7 cellular contexts compared by ENCODE assay signal in the genomic region with DNA sequence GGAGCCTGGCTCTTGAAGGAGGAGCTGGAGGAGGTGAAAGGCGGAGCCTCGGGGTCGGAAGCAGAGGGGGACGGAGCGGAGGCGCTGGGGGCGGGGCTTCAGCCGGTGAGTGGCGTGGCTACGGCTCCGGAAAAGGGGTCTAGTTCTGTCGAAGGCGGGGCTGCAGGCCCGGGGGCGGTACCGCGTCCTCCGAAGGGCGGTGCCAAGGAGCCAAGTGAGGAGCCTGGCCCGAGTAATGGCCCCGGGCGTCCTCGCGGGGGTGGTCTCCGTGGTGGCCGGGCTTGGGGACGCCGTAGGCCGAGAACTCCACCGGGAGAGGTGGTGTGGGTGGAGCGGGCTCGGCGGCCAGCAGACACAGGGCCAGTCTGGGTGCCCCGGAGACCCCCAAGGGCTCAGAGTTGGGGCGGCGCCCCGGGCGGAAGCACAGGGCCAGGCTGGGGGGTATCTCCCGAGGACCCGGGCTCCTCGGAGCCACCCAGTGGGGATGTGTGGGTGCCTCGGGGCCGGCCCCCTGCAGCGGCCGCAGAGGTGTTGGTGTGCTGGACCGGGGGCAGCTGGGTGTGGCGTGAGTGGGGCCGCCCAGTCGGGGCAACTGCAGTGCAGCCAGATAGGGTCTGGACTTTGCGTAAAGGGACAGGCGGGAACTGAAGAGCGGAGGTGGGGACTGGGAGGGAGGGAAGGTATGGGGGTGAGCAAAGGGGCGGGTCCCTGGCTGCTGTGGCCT. TPM values are rescaled to one million over a fixed set of nuclear protein-coding genes. Genes with fewer than 3 reads are reported as not detected.
A peak's percentile ranks its signal among the peaks of the same experiment; 100 is the strongest.
DNase-seq lines count a peak whose midpoint lies in the region; ATAC-seq and TF ChIP-seq lines count a peak whose summit lies in the region.

No MANE protein-coding gene starts in this region.

- peak; percentile 96 for DNase-seq in NCI-H2029 treated with DMSO at 0.1 percent for 48 hours (lab: John Stamatoyannopoulos, UW)
- DNase-seq in T-helper 9 cell = peak; percentile 99
- peak; percentile 97 for DNase-seq in astrocyte of the cerebellum (ENCODE audit: low read depth)
- DNase-seq in gastrocnemius medialis = peak; percentile 100

- H3K27ac ChIP-seq in gastrocnemius medialis = peak overlapping the region; percentile 92 to 100 (median 96)

- in situ Hi-C loops in astrocyte of the cerebellum (cut with HindIII; ENCODE audit: low sequenced_read_pairs) = no loop called here
- in situ Hi-C loops in gastrocnemius medialis (cut with MboI; ENCODE audit: low sequenced_read_pairs in 4 of 4) = no loop called here

- peaks cover 33 to 43% of the 10 kb centered on the region in 2 donors for H3K4me1 ChIP-seq in gastrocnemius medialis

- no peak for TF ChIP-seq CTCF in astrocyte of the cerebellum (IDR thresholded peaks at IDR 0.05; ENCODE audit: low read depth, low read length, missing control alignments)
- peak in 1 of 5 experiments; percentile 14 for TF ChIP-seq CTCF in gastrocnemius medialis (IDR thresholded peaks at IDR 0.05 in 4 of 5, conservative IDR thresholded peaks at IDR 0.05 in 1 of 5)

- peak overlapping the region; percentile 92 for H3K4me3 ChIP-seq in astrocyte of the cerebellum (ENCODE audit: low read depth, low read length)
- H3K4me3 ChIP-seq in iPS-11a (ENCODE audit: low read depth, low read length) = peak overlapping the region; percentile 82
- H3K4me3 ChIP-seq in gastrocnemius medialis = peak overlapping the region; percentile 85 to 96 (median 91)

- peaks cover 0 to 13% of the 10 kb centered on the region in 2 donors for H3K36me3 ChIP-seq in gastrocnemius medialis

- no peaks in the 10 kb centered on the region for H3K27me3 ChIP-seq in gastrocnemius medialis

- intact Hi-C loops in gastrocnemius medialis (cut with DNase I; ENCODE audit: low total_unique reads) = loop anchor here (2.0 to 10.0 kb wide), 2 partner anchors 29 to 633 kb away; partner anchors contain the start of gene EHD1

- peak; percentile 63 for ATAC-seq in GM18505 (IDR thresholded peaks at IDR 0.05; ENCODE audit: unreplicated experiment)
- ATAC-seq in HG02973 (IDR thresholded peaks at IDR 0.05; ENCODE audit: unreplicated experiment) = peak; percentile 9
- ATAC-seq in gastrocnemius medialis = peak; percentile 69 to 71

- H3K9me3 ChIP-seq in gastrocnemius medialis = no peaks in the 10 kb centered on the region

- TF ChIP-seq POLR2A in GM18505 (IDR thresholded peaks at IDR 0.05; ENCODE audit: borderline replicate concordance, extremely low read depth, insufficient read depth, insufficient read length) (peak; percentile 69), gastrocnemius medialis (IDR thresholded peaks at IDR 0.05) (peak; percentile 77)

RNA-seq across cellular contexts. Expression of gene FKBP2, which starts 0.7 kb away (rescaled TPM):
- total RNA-seq in gastrocnemius medialis = 10 to 100 TPM; 20.2 to 54.7 (median 27.6) TPM

RNA-seq across cellular contexts. Expression of gene PPP1R14B, which starts 5.2 kb away (rescaled TPM):
- total RNA-seq in gastrocnemius medialis = 100 to 1,000 TPM; 144 to 444 (median 237) TPM

RNA-seq across cellular contexts. Expression of gene VEGFB, which starts 7.2 kb away (rescaled TPM):
- 10 to 100 TPM; 33.6 to 87.5 (median 58.2) TPM for total RNA-seq in gastrocnemius medialis

RNA-seq across cellular contexts. Expression of gene PLCB3, which starts 9.7 kb away (rescaled TPM):
- total RNA-seq in gastrocnemius medialis = 1 to 10 TPM; 4.7 to 9.7 (median 6.2) TPM

RNA-seq across cellular contexts. Expression of gene DNAJC4, which starts 11.2 kb away (rescaled TPM):
- total RNA-seq in gastrocnemius medialis = 10 to 100 TPM; 13.8 to 30.0 (median 18.9) TPM

Comparison
In these comparisons a context has a peak if more than half of its experiments do, and no peak if none do; other contexts are left out.
1. Peak in every context shown above with its lines: DNase-seq, ATAC-seq, H3K4me3 ChIP-seq and H3K27ac ChIP-seq.
2. ATAC-seq: peak in every context shown above with its lines; median percentile 70 in gastrocnemius medialis; 63 in GM18505; 9 in HG02973.